18 cellular contexts compared by ENCODE assay signal in genomic region chr15:39597751-39598185, GRCh38. TPM values are rescaled to one million over a fixed set of nuclear protein-coding genes. Genes with fewer than 3 reads are reported as not detected.
DNase-seq lines count a peak whose midpoint lies in the region; ATAC-seq, FAIRE-seq and TF ChIP-seq lines count a peak whose summit lies in the region.
"Had no signal": no experiment of that assay in that cellular context is flagged by ENCODE, and none has a peak within 500 bp of the region (broad histone marks: within the 10 kb centered on the region; RNA-seq: fewer than 3 reads in every experiment).

No MANE protein-coding gene starts in this region.

- POLR2A ChIA-PET in HepG2 (lab: Yijun Ruan, JAX): no interaction called here

- no peaks in the 10 kb centered on the region for H3K9me3 ChIP-seq in HepG2 (ENCODE audit: low read length)
- H3K9me3 ChIP-seq: prostate gland had no signal

- no peak overlapping the region for H3K4me3 ChIP-seq in HepG2 (replicated peaks in 1 of 3; ENCODE audit: insufficient read depth in 1 of 3, low read depth in 2 of 3, low read length in 3 of 3)
- H3K4me3 ChIP-seq: prostate gland had no signal

- no peaks in the 10 kb centered on the region for H3K4me1 ChIP-seq in HepG2 (ENCODE audit: insufficient read depth, low read length)
- H3K4me1 ChIP-seq: prostate gland had no signal

- TF ChIP-seq CTCF in 22Rv1 (IDR thresholded peaks at IDR 0.05) (no peak), HepG2 (CRISPR knock-in tag; IDR thresholded peaks at IDR 0.05) (no peak), GM20000 (IDR thresholded peaks at IDR 0.05; ENCODE audit: extremely low read depth, missing control alignments) (no peak)

- no TSS peak for BruUV-seq in HepG2 (replicated peaks; lab: Mats Ljungman, UMichigan)

- H3K27ac ChIP-seq in 22Rv1 (0 out of 2 replicates have a peak overlapping the region, but pooled peaks have one; percentile 9), HepG2 (ENCODE audit: extremely low read length, insufficient read depth, low read length) (no peak overlapping the region)
- H3K27ac ChIP-seq: prostate gland had no signal

- no peak; a peak in 1 of 4 replicates for TF ChIP-seq POLR2A in HepG2 (IDR thresholded peaks at IDR 0.05; ENCODE audit: insufficient read depth in 1 of 2, low read depth in 2 of 2, low read length in 2 of 2)

- intact Hi-C loops in HepG2 (cut with micrococcal nuclease; ENCODE audit: unreplicated experiment): no loop called here

- no peak overlapping the region for H2AFZ ChIP-seq in HepG2 (ENCODE audit: low read length)

- H3K36me3 ChIP-seq in HepG2 (replicated peaks in 1 of 2; ENCODE audit: control insufficient read depth in 1 of 2, insufficient read depth in 2 of 2, low read length in 2 of 2): peaks cover 19 to 27% of the 10 kb centered on the region in 2 experiments
- H3K36me3 ChIP-seq: prostate gland had no signal

- ATAC-seq in HepG2: no peak
- no peak for ATAC-seq in GM19397 (IDR thresholded peaks at IDR 0.05; ENCODE audit: unreplicated experiment)
- ATAC-seq: left ventricle myocardium superior; naive thymus-derived CD4-positive, alpha-beta T cell had no signal

- WGBS in HepG2 (ENCODE audit: low lambda C conversion rate): 93% methylated on average over 6 of the region's 6 CpGs

- no peak for TF ChIP-seq RAD21 in HepG2 (CRISPR knock-in tag; IDR thresholded peaks at IDR 0.05)

- TF ChIP-seq EP300 in HepG2 (IDR thresholded peaks at IDR 0.05; ENCODE audit: low read depth in 2 of 2, low read length in 2 of 2) (no peak), HepG2 (CRISPR knock-in tag; IDR thresholded peaks at IDR 0.05; ENCODE audit: borderline replicate concordance) (no peak)

- DNase-seq in GM04504 (ENCODE audit: low read depth) (peak; percentile 85), dermis blood vessel endothelial cell (peak; percentile 96), HepG2 (ENCODE audit: low spot score) (no peak), GM20000 (ENCODE audit: low spot score) (no peak), inferior parietal cortex (ENCODE audit: extremely low spot score) (no peak)
- no peak for DNase-seq in stimulated activated CD4-positive, alpha-beta T cell treated with anti-CD3 and anti-CD28 coated beads, Interleukin-4, amount 100 ng/mL, for 1 hour
- DNase-seq: activated CD4-positive, alpha-beta T cell treated with anti-CD3 and anti-CD28 coated beads for 4 hours; activated CD8-positive, alpha-beta memory T cell treated with anti-CD3 and anti-CD28 coated beads, Interleukin-2, amount 50 U/mL, for 4 hours; activated gamma-delta T cell treated with Interleukin-2 at 50 U/mL for 16 hours; H7; left ventricle myocardium superior; naive thymus-derived CD4-positive, alpha-beta T cell; NCI-H345; stimulated activated CD4-positive, alpha-beta T cell treated with anti-CD3 and anti-CD28 coated beads, Interleukin-15, amount 100 ng/mL, for 24 hours; T1000 had no signal

- H4K20me1 ChIP-seq in HepG2 (ENCODE audit: insufficient read depth, low read length): no peaks in the 10 kb centered on the region; the same call in 1 of the 2 replicates

- in situ Hi-C loops in HepG2 (cut with HindIII; ENCODE audit: extremely low pct_ligation_motif_present, low pct_unique_long_range_greater_than_20kb): no loop called here

- H3K4me2 ChIP-seq in HepG2 (ENCODE audit: low read depth, low read length): no peak overlapping the region

- no peaks in the 10 kb centered on the region for H3K27me3 ChIP-seq in HepG2 (ENCODE audit: control insufficient read depth in 1 of 2, insufficient read depth in 2 of 2, low read length in 2 of 2)

- CTCF ChIA-PET in HepG2 (lab: Yijun Ruan, JAX; ENCODE audit: low intra/inter-chr PET ratio, low total read pairs): no interaction called here

- no peaks in the 10 kb centered on the region for H3K79me2 ChIP-seq in HepG2 (ENCODE audit: insufficient read depth, low read length)

- no peak for FAIRE-seq in HepG2 (lab: Jason Lieb, UNC)

- H3K9ac ChIP-seq in HepG2 (ENCODE audit: insufficient read depth, low read depth, low read length): no peak overlapping the region

TF ChIP-seq in HepG2, 621 proteins besides CTCF, POLR2A, EP300 and RAD21:
- TF ChIP-seq POLR2AphosphoS5 (IDR thresholded peaks at IDR 0.05; ENCODE audit: low read depth, low read length): peak; percentile 37; the same call in 1 of the 2 replicates
- peak; percentile 54; the same call in 1 of the 2 replicates for TF ChIP-seq POLR2G (IDR thresholded peaks at IDR 0.05; ENCODE audit: low read depth, low read length)
- peak; percentile 59; the same call in 1 of the 2 replicates for TF ChIP-seq PAF1 (CRISPR knock-in tag; IDR thresholded peaks at IDR 0.05)
- TF ChIP-seq ZSCAN12 (CRISPR knock-in tag; IDR thresholded peaks at IDR 0.05): no peak
- peak; percentile 65 for TF ChIP-seq RBM22 (optimal IDR thresholded peaks at IDR 0.05; ENCODE audit: low read length)
- TF ChIP-seq, protein P1, sequence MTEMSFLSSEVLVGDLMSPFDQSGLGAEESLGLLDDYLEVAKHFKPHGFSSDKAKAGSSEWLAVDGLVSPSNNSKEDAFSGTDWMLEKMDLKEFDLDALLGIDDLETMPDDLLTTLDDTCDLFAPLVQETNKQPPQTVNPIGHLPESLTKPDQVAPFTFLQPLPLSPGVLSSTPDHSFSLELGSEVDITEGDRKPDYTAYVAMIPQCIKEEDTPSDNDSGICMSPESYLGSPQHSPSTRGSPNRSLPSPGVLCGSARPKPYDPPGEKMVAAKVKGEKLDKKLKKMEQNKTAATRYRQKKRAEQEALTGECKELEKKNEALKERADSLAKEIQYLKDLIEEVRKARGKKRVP (CRISPR knock-in tag; IDR thresholded peaks at IDR 0.05): no peak
- peak; percentile 49; the same call in 1 of the 2 replicates for TF ChIP-seq RBFOX2 (IDR thresholded peaks at IDR 0.05; ENCODE audit: low read depth, low read length)
- TF ChIP-seq POLR2AphosphoS2 (IDR thresholded peaks at IDR 0.05; ENCODE audit: low read depth, low read length): peak; percentile 46; the same call in 1 of the 2 replicates
TF ChIP-seq in HepG2: peak in this region for 6.

RNA-seq across cellular contexts. Expression of gene THBS1, which starts 16.9 kb away (rescaled TPM):
- total RNA-seq in dermis blood vessel endothelial cell: 7,970 and 9,720 TPM in 2 replicates
- 35.6 and 67.1 TPM in 2 replicates for total RNA-seq in HepG2 (2016; rRNA removed; fragmentation: Illumina TruSeq; extraction: Trizol)
- 10.4 and 13.6 TPM in 2 replicates for total RNA-seq in HepG2 (2016; cell fraction: cytosol; rRNA removed; fragmentation: Illumina TruSeq; extraction: Trizol; ENCODE audit: low read depth)
- total RNA-seq in HepG2 (2016; cell fraction: insoluble cytoplasmic fraction; rRNA removed; fragmentation: Illumina TruSeq; extraction: Trizol): 31.2 and 67.2 TPM in 2 replicates
- total RNA-seq in HepG2 (2016; cell fraction: membrane; rRNA removed; fragmentation: Illumina TruSeq; extraction: Trizol): 12.7 and 15.5 TPM in 2 replicates
- 154 and 191 TPM in 2 replicates for total RNA-seq in HepG2 (2016; cell fraction: nucleus; rRNA removed; fragmentation: Illumina TruSeq; extraction: Trizol)
- polyA plus RNA-seq in HepG2 (2011; rRNA removed): 54.7 and 64.6 TPM in 2 replicates
- polyA plus RNA-seq in HepG2 (2011; cell fraction: cytosol; rRNA removed): 18.4 and 18.6 TPM in 2 replicates
- 258 and 353 TPM in 2 replicates for polyA plus RNA-seq in HepG2 (2011; cell fraction: nucleus; rRNA removed)
- 14.5 and 32.8 TPM in 2 replicates for polyA plus RNA-seq in HepG2 (2012)
- 1.0 and 1.3 TPM in 2 replicates for polyA plus RNA-seq in HepG2 (2016; cell fraction: cytosol; fragmentation: Illumina TruSeq; extraction: Trizol; ENCODE audit: low read depth)
- polyA plus RNA-seq in HepG2 (2016; cell fraction: insoluble cytoplasmic fraction; fragmentation: Illumina TruSeq; extraction: Trizol; ENCODE audit: low read depth): 13.5 and 17.7 TPM in 2 replicates
- polyA plus RNA-seq in HepG2 (2016; cell fraction: membrane; fragmentation: Illumina TruSeq; extraction: Trizol; ENCODE audit: low read depth): 1.9 and 2.6 TPM in 2 replicates
- 147 and 163 TPM in 2 replicates for polyA plus RNA-seq in HepG2 (2016; cell fraction: nucleus; fragmentation: Illumina TruSeq; extraction: Trizol; ENCODE audit: insufficient read depth, low read depth)
- 15.2 and 310 TPM in 2 replicates for polyA minus RNA-seq in HepG2 (2011; rRNA and poly(A)+ RNA removed; ENCODE audit: low replicate concordance)
- polyA minus RNA-seq in HepG2 (2011; cell fraction: cytosol; rRNA and poly(A)+ RNA removed): 142 and 165 TPM in 2 replicates
- polyA minus RNA-seq in HepG2 (2011; cell fraction: nucleus; rRNA and poly(A)+ RNA removed): 395 and 466 TPM in 2 replicates
- polyA plus RNA-seq: naive thymus-derived CD4-positive, alpha-beta T cell had no signal

Comparison
In these comparisons a context has a peak if more than half of its experiments do, and no peak if none do; other contexts are left out.
1. DNase-seq: peak in GM04504 (single experiment) and dermis blood vessel endothelial cell (single experiment); none in HepG2 (single experiment), stimulated activated CD4-positive, alpha-beta T cell treated with anti-CD3 and anti-CD28 coated beads, Interleukin-4, amount 100 ng/mL, for 1 hour (single experiment), GM20000 (single experiment) and inferior parietal cortex (single experiment).
2. RNA of gene THBS1, which starts 16.9 kb away (total RNA-seq): 7,970 to 9,720 TPM in dermis blood vessel endothelial cell; 10.4 to 191 TPM in HepG2; every median in the first group is over 10 times any median in the second.